ENCODE assay signal across 8 cellular contexts in genomic region chr2:55050133-55050994, GRCh38. TPM values are rescaled to one million over a fixed set of nuclear protein-coding genes. Genes with fewer than 3 reads are reported as not detected.
A peak's percentile ranks its signal among the peaks of the same experiment; 100 is the strongest.
DNase-seq lines count a peak whose midpoint lies in the region; ATAC-seq and TF ChIP-seq lines count a peak whose summit lies in the region.

Gene RTN4, minus strand, starts transcription at chr2:55050451. Its CDS starts 151 bp downstream, at chr2:55050300.

- no peaks in the 10 kb centered on the region for H3K27me3 ChIP-seq in left lung

- H3K27ac ChIP-seq in left lung = peak within 1 kb of the TSS; percentile 99

- peak; percentile 81 for ATAC-seq in GM19395 (IDR thresholded peaks at IDR 0.05; ENCODE audit: unreplicated experiment)
- peak; percentile 76 for ATAC-seq in HG03565 (IDR thresholded peaks at IDR 0.05; ENCODE audit: unreplicated experiment)
- ATAC-seq in left lung = peak; percentile 88

- peaks cover 34 to 47% of the 10 kb centered on the region in 2 donors for H3K4me1 ChIP-seq in left lung

- H3K27me3 Mint-ChIP-seq in CD14-positive monocyte (ENCODE audit: low read depth in 3 of 3) = no peaks in the 10 kb centered on the region

- TF ChIP-seq CTCF in CD14-positive monocyte (IDR thresholded peaks at IDR 0.05) = no peak
- TF ChIP-seq CTCF in left lung (IDR thresholded peaks at IDR 0.05) = peak in 1 of 2 donors; percentile 38

- H3K36me3 Mint-ChIP-seq in CD14-positive monocyte = peaks cover 0 to 4% of the 10 kb centered on the region in 2 donors

- peaks cover 0 to 3% (median 0%) of the 10 kb centered on the region in 7 donors for H3K9me3 Mint-ChIP-seq in CD14-positive monocyte

- intact Hi-C loops in CD14-positive monocyte (cut with micrococcal nuclease) (loop anchor here (10.0 kb wide), 3 partner anchors 54 to 104 kb away; no protein-coding TSS in a partner anchor), left lung (cut with DNase I) (no loop called here)

- no peaks in the 10 kb centered on the region for H3K36me3 ChIP-seq in left lung

- H3K4me3 Mint-ChIP-seq in CD14-positive monocyte = peak within 1 kb of the TSS; percentile 100

- H3K9me3 ChIP-seq in left lung = no peaks in the 10 kb centered on the region

- H3K4me1 Mint-ChIP-seq in CD14-positive monocyte = peaks cover 47% of the 10 kb centered on the region

- H3K4me3 ChIP-seq in left lung = peak within 1 kb of the TSS; percentile 86 to 91

- H3K27ac Mint-ChIP-seq in CD14-positive monocyte = peak within 1 kb of the TSS; percentile 98 to 100 (median 100)

- DNase-seq in CD14-positive monocyte (ENCODE audit: low spot score) (peak; percentile 99), NCI-H774 (lab: John Stamatoyannopoulos, UW) (peak; percentile 97), dermis blood vessel endothelial cell (peak; percentile 99), left lung (peak; percentile 99)
- peak; percentile 98 to 99 for DNase-seq in activated CD4-positive, alpha-beta T cell treated with anti-CD3 and anti-CD28 coated beads, Interleukin-2, amount 50 U/mL, for 4 hours
- DNase-seq in stimulated activated CD4-positive, alpha-beta T cell treated with anti-CD3 and anti-CD28 coated beads, Interleukin-2, amount 100 ng/mL, for 48 hours = peak; percentile 94 to 95

RNA-seq across cellular contexts. Expression of gene RTN4, which starts in this region (rescaled TPM):
- 100 to 1,000 TPM; 111 to 163 TPM for polyA plus RNA-seq in CD14-positive monocyte
- total RNA-seq in dermis blood vessel endothelial cell (118 and 312 TPM in 2 replicates), left lung (100 to 1,000 TPM; 317 to 373 TPM)

Comparison
In these comparisons a context has a peak if more than half of its experiments do, and no peak if none do; other contexts are left out.
1. Peak in every context shown above with its lines: DNase-seq, ATAC-seq, H3K4me3 ChIP-seq and H3K27ac ChIP-seq.
2. intact Hi-C loops: an anchor here in CD14-positive monocyte (10.0 kb wide); none called in left lung.